In genomic region chr17:69284646-69285045, GRCh38 we compare ENCODE assay signal across 36 cellular contexts. TPM values are rescaled to one million over a fixed set of nuclear protein-coding genes. Genes with fewer than 3 reads are reported as not detected.
"Had no signal": no experiment of that assay in that cellular context is flagged by ENCODE, and none has a peak within 500 bp of the region (broad histone marks: within the 10 kb centered on the region; RNA-seq: fewer than 3 reads in every experiment).

No MANE protein-coding gene starts in this region.

- H3K4me1 ChIP-seq: ascending aorta had no signal

- H3K27me3 ChIP-seq: ascending aorta, cardiac muscle cell had no signal

- H3K4me1 Mint-ChIP-seq: activated B cell treated with CpG ODN at 0.5 μM for 24 hours; activated CD4-positive, alpha-beta memory T cell treated with anti-CD3 and anti-CD28 coated beads, Interleukin-2, amount 10 ng/mL, durations not matched to agents 7 days and 5 days; activated CD4-positive, alpha-beta T cell treated with anti-CD3 and anti-CD28 coated beads, Interleukin-2, amount 10 ng/mL, durations not matched to agents 24 days and 14 days; activated CD8-positive, alpha-beta memory T cell treated with anti-CD3 and anti-CD28 coated beads, Interleukin-2, amount 10 ng/mL, durations not matched to agents 7 days and 5 days; activated naive CD4-positive, alpha-beta T cell treated with anti-CD3 and anti-CD28 coated beads, Interleukin-2, amount 10 ng/mL, durations not matched to agents 7 days and 5 days; activated naive CD4-positive, alpha-beta T cell treated with anti-CD3 and anti-CD28 coated beads, Interleukin-2, amount 50 U/mL, for 24 hours; activated naive CD8-positive, alpha-beta T cell treated with anti-CD3 and anti-CD28 coated beads, Interleukin-2, amount 10 ng/mL, durations not matched to agents 7 days and 5 days; activated naive CD8-positive, alpha-beta T cell treated with anti-CD3 and anti-CD28 coated beads, Interleukin-2, amount 50 U/mL, for 24 hours; brain; central memory CD8-positive, alpha-beta T cell had no signal

- H3K27ac ChIP-seq: ascending aorta, cardiac muscle cell, VCaP had no signal

- H3K9me3 Mint-ChIP-seq: activated B cell treated with CpG ODN at 0.5 μM for 24 hours; activated CD4-positive, alpha-beta memory T cell treated with anti-CD3 and anti-CD28 coated beads, Interleukin-2, amount 10 ng/mL, durations not matched to agents 7 days and 5 days; activated CD4-positive, alpha-beta T cell treated with anti-CD3 and anti-CD28 coated beads, Interleukin-2, amount 10 ng/mL, durations not matched to agents 24 days and 14 days; activated naive CD4-positive, alpha-beta T cell treated with anti-CD3 and anti-CD28 coated beads, Interleukin-2, amount 10 ng/mL, durations not matched to agents 7 days and 5 days; activated naive CD4-positive, alpha-beta T cell treated with anti-CD3 and anti-CD28 coated beads, Interleukin-2, amount 50 U/mL, for 24 hours; activated naive CD8-positive, alpha-beta T cell treated with anti-CD3 and anti-CD28 coated beads, Interleukin-2, amount 50 U/mL, for 24 hours; activated T-cell treated with anti-CD3 and anti-CD28 coated beads, Interleukin-2, amount 50 U/mL, for 24 hours; activated T-helper 2 cell treated with anti-CD3 and anti-CD28 coated beads, Interferon-gamma antibody, Interleukin-2, Interleukin-4, amounts not matched to agents 10 μg/mL and 5 μg/mL and 100 μg/mL, durations not matched to agents 14 hours and 24 hours and 36 hours; central memory CD8-positive, alpha-beta T cell; T-helper 1 cell treated with Interleukin-12 subunit alpha and Interleukin-12 subunit beta and Interleukin-4 antibody, amounts not matched to agents 30 μg/mL and 1 μg/mL, for 36 hours; T-helper 2 cell treated with Interferon-gamma antibody and Interleukin-4, amounts not matched to agents 5 μg/mL and 100 μg/mL, for 36 hours had no signal

- DNase-seq: activated B cell treated with CpG ODN at 0.5 μM for 24 hours; activated CD4-positive, alpha-beta memory T cell treated with anti-CD3 and anti-CD28 coated beads, Interleukin-2, amount 10 ng/mL, durations not matched to agents 7 days and 5 days; activated CD4-positive, alpha-beta T cell treated with anti-CD3 and anti-CD28 coated beads for 4 hours; activated CD4-positive, alpha-beta T cell treated with anti-CD3 and anti-CD28 coated beads, Interleukin-2, amount 10 ng/mL, durations not matched to agents 24 days and 14 days; activated CD4-positive, alpha-beta T cell treated with anti-CD3 and anti-CD28 coated beads, Interleukin-2, amount 50 U/mL, for 1 hour; activated CD4-positive, alpha-beta T cell treated with anti-CD3 and anti-CD28 coated beads, Interleukin-2, amount 50 U/mL, for 4 hours; activated CD4-positive, CD25-positive, alpha-beta regulatory T cell treated with anti-CD3 and anti-CD28 coated beads, Interleukin-2, amount 50 U/mL, for 72 hours; activated CD8-positive, alpha-beta memory T cell treated with anti-CD3 and anti-CD28 coated beads for 24 hours; activated CD8-positive, alpha-beta memory T cell treated with anti-CD3 and anti-CD28 coated beads, Interleukin-2, amount 10 ng/mL, durations not matched to agents 7 days and 5 days; activated CD8-positive, alpha-beta memory T cell treated with anti-CD3 and anti-CD28 coated beads, Interleukin-2, amount 50 U/mL, for 48 hours; activated CD8-positive, alpha-beta T cell treated with anti-CD3 and anti-CD28 coated beads, Interleukin-2, amount 10 ng/mL, durations not matched to agents 7 days and 5 days; activated effector memory CD4-positive, alpha-beta T cell treated with Interleukin-2 at 50 U/mL for 16 hours; activated gamma-delta T cell; activated naive CD4-positive, alpha-beta T cell treated with anti-CD3 and anti-CD28 coated beads, Interleukin-2, amount 10 ng/mL, durations not matched to agents 7 days and 5 days; activated naive CD4-positive, alpha-beta T cell treated with Interleukin-2 at 50 U/mL for 16 hours; activated naive CD8-positive, alpha-beta T cell treated with anti-CD3 and anti-CD28 coated beads, Interleukin-2, amount 10 ng/mL, durations not matched to agents 7 days and 5 days; activated naive CD8-positive, alpha-beta T cell treated with anti-CD3 and anti-CD28 coated beads, Interleukin-2, amount 50 U/mL, for 24 hours; activated T-cell treated with anti-CD3 and anti-CD28 coated beads, Interleukin-2, amount 50 U/mL, for 24 hours; activated T-cell treated with anti-CD3 and anti-CD28 coated beads, Interleukin-2, amount 50 U/mL, for 48 hours; amygdala; anterior cingulate cortex; caudate nucleus; cerebellar nuclear complex; T-helper 2 cell; T-helper 9 cell had no signal

- H3K4me3 Mint-ChIP-seq: activated B cell treated with CpG ODN at 0.5 μM for 24 hours; activated CD4-positive, alpha-beta memory T cell treated with anti-CD3 and anti-CD28 coated beads, Interleukin-2, amount 10 ng/mL, durations not matched to agents 7 days and 5 days; activated CD4-positive, alpha-beta T cell treated with anti-CD3 and anti-CD28 coated beads, Interleukin-2, amount 10 ng/mL, durations not matched to agents 24 days and 14 days; activated CD8-positive, alpha-beta memory T cell treated with anti-CD3 and anti-CD28 coated beads, Interleukin-2, amount 10 ng/mL, durations not matched to agents 7 days and 5 days; activated CD8-positive, alpha-beta T cell treated with anti-CD3 and anti-CD28 coated beads, Interleukin-2, amount 10 ng/mL, durations not matched to agents 7 days and 5 days; activated naive CD4-positive, alpha-beta T cell treated with anti-CD3 and anti-CD28 coated beads, Interleukin-2, amount 10 ng/mL, durations not matched to agents 7 days and 5 days; activated naive CD4-positive, alpha-beta T cell treated with anti-CD3 and anti-CD28 coated beads, Interleukin-2, amount 50 U/mL, for 24 hours; activated naive CD8-positive, alpha-beta T cell; activated naive CD8-positive, alpha-beta T cell treated with anti-CD3 and anti-CD28 coated beads, Interleukin-2, amount 10 ng/mL, durations not matched to agents 7 days and 5 days; activated naive CD8-positive, alpha-beta T cell treated with anti-CD3 and anti-CD28 coated beads, Interleukin-2, amount 50 U/mL, for 24 hours; activated T-cell treated with anti-CD3 and anti-CD28 coated beads, Interleukin-2, amount 50 U/mL, for 24 hours; brain; central memory CD8-positive, alpha-beta T cell; T-helper 1 cell treated with Interleukin-12 subunit alpha and Interleukin-12 subunit beta and Interleukin-4 antibody, amounts not matched to agents 30 μg/mL and 1 μg/mL, for 36 hours; T-helper 2 cell treated with Interferon-gamma antibody and Interleukin-4, amounts not matched to agents 5 μg/mL and 100 μg/mL, for 36 hours had no signal

- H3K27me3 Mint-ChIP-seq: activated B cell treated with CpG ODN at 0.5 μM for 24 hours; activated CD4-positive, alpha-beta memory T cell treated with anti-CD3 and anti-CD28 coated beads, Interleukin-2, amount 10 ng/mL, durations not matched to agents 7 days and 5 days; activated CD4-positive, alpha-beta T cell treated with anti-CD3 and anti-CD28 coated beads, Interleukin-2, amount 10 ng/mL, durations not matched to agents 24 days and 14 days; activated CD8-positive, alpha-beta memory T cell treated with anti-CD3 and anti-CD28 coated beads, Interleukin-2, amount 10 ng/mL, durations not matched to agents 7 days and 5 days; activated naive CD4-positive, alpha-beta T cell treated with anti-CD3 and anti-CD28 coated beads, Interleukin-2, amount 10 ng/mL, durations not matched to agents 7 days and 5 days; activated naive CD4-positive, alpha-beta T cell treated with anti-CD3 and anti-CD28 coated beads, Interleukin-2, amount 50 U/mL, for 24 hours; activated naive CD8-positive, alpha-beta T cell; activated naive CD8-positive, alpha-beta T cell treated with anti-CD3 and anti-CD28 coated beads, Interleukin-2, amount 10 ng/mL, durations not matched to agents 7 days and 5 days; activated naive CD8-positive, alpha-beta T cell treated with anti-CD3 and anti-CD28 coated beads, Interleukin-2, amount 50 U/mL, for 24 hours; activated T-cell treated with anti-CD3 and anti-CD28 coated beads, Interleukin-2, amount 50 U/mL, for 24 hours; brain; central memory CD8-positive, alpha-beta T cell had no signal

- H3K9me3 ChIP-seq: ascending aorta had no signal

- FAIRE-seq: bronchial epithelial cell had no signal

- H3K4me3 ChIP-seq: ascending aorta, cardiac muscle cell had no signal

- H3K27ac Mint-ChIP-seq: activated B cell treated with CpG ODN at 0.5 μM for 24 hours; activated CD4-positive, alpha-beta memory T cell treated with anti-CD3 and anti-CD28 coated beads, Interleukin-2, amount 10 ng/mL, durations not matched to agents 7 days and 5 days; activated CD4-positive, alpha-beta T cell treated with anti-CD3 and anti-CD28 coated beads, Interleukin-2, amount 10 ng/mL, durations not matched to agents 24 days and 14 days; activated CD8-positive, alpha-beta memory T cell treated with anti-CD3 and anti-CD28 coated beads, Interleukin-2, amount 10 ng/mL, durations not matched to agents 7 days and 5 days; activated CD8-positive, alpha-beta T cell treated with anti-CD3 and anti-CD28 coated beads, Interleukin-2, amount 10 ng/mL, durations not matched to agents 7 days and 5 days; activated naive CD4-positive, alpha-beta T cell treated with anti-CD3 and anti-CD28 coated beads, Interleukin-2, amount 10 ng/mL, durations not matched to agents 7 days and 5 days; activated naive CD4-positive, alpha-beta T cell treated with anti-CD3 and anti-CD28 coated beads, Interleukin-2, amount 50 U/mL, for 24 hours; activated naive CD8-positive, alpha-beta T cell; activated naive CD8-positive, alpha-beta T cell treated with anti-CD3 and anti-CD28 coated beads, Interleukin-2, amount 10 ng/mL, durations not matched to agents 7 days and 5 days; activated naive CD8-positive, alpha-beta T cell treated with anti-CD3 and anti-CD28 coated beads, Interleukin-2, amount 50 U/mL, for 24 hours; activated T-cell treated with anti-CD3 and anti-CD28 coated beads, Interleukin-2, amount 50 U/mL, for 24 hours; activated T-helper 2 cell treated with anti-CD3 and anti-CD28 coated beads, Interferon-gamma antibody, Interleukin-2, Interleukin-4, amounts not matched to agents 10 μg/mL and 5 μg/mL and 100 μg/mL, durations not matched to agents 14 hours and 24 hours and 36 hours; brain; T-helper 1 cell treated with Interleukin-12 subunit alpha and Interleukin-12 subunit beta and Interleukin-4 antibody, amounts not matched to agents 30 μg/mL and 1 μg/mL, for 36 hours; T-helper 2 cell treated with Interferon-gamma antibody and Interleukin-4, amounts not matched to agents 5 μg/mL and 100 μg/mL, for 36 hours had no signal

- ATAC-seq: activated CD8-positive, alpha-beta memory T cell treated with anti-CD3 and anti-CD28 coated beads, Interleukin-2, amount 10 ng/mL, durations not matched to agents 7 days and 5 days; activated CD8-positive, alpha-beta T cell treated with anti-CD3 and anti-CD28 coated beads, Interleukin-2, amount 10 ng/mL, durations not matched to agents 7 days and 5 days; activated naive CD8-positive, alpha-beta T cell treated with anti-CD3 and anti-CD28 coated beads, Interleukin-2, amount 50 U/mL, for 24 hours had no signal

- H3K36me3 ChIP-seq: cardiac muscle cell had no signal

RNA-seq across cellular contexts. Expression of gene ABCA10, which starts 56.0 kb away (rescaled TPM):
- total RNA-seq: cardiac muscle cell had no signal
- polyA plus RNA-seq: cardiac muscle cell had no signal
